In genomic region chr5:149141957-149142851, GRCh38 we compare ENCODE assay signal across 1 cellular context.
TF ChIP-seq lines count a peak whose summit lies in the region.

No MANE protein-coding gene starts in this region.

TF ChIP-seq in HepG2, 621 proteins besides CTCF, POLR2A, EP300 and RAD21 (continued from another document):
- no peak for TF ChIP-seq ARID3A (IDR thresholded peaks at IDR 0.05; ENCODE audit: low read depth, low read length)
- peak; percentile 13; the same call in 1 of the 2 replicates for TF ChIP-seq BATF2 (CRISPR knock-in tag; IDR thresholded peaks at IDR 0.05)
- TF ChIP-seq NRL (CRISPR knock-in tag; IDR thresholded peaks at IDR 0.05; ENCODE audit: borderline replicate concordance) = 0 out of 2 replicates have a peak, but pooled peaks have one; percentile 39
- no peak for TF ChIP-seq DNMT3B (CRISPR knock-in tag; conservative IDR thresholded peaks at IDR 0.05)
- TF ChIP-seq FOXO1 (CRISPR knock-in tag; IDR thresholded peaks at IDR 0.05) = peak; percentile 15; the same call in 1 of the 2 replicates
- TF ChIP-seq ZNF674 (CRISPR knock-in tag; IDR thresholded peaks at IDR 0.05; ENCODE audit: low read depth) = no peak
- no peak; the same call in 1 of the 2 replicates for TF ChIP-seq ZNF142 (CRISPR knock-in tag; IDR thresholded peaks at IDR 0.05)
- TF ChIP-seq MTA1 (CRISPR knock-in tag; IDR thresholded peaks at IDR 0.05; ENCODE audit: borderline replicate concordance) = 0 out of 2 replicates have a peak, but pooled peaks have one; percentile 1
